Comparison of ENCODE assay signal across 28 cellular contexts in genomic region chr6:126534418-126534817, GRCh38.
"Had no signal": no experiment of that assay in that cellular context is flagged by ENCODE, and none has a peak within 500 bp of the region (broad histone marks: within the 10 kb centered on the region; RNA-seq: fewer than 3 reads in every experiment).

No MANE protein-coding gene starts in this region.

- H3K4me1 Mint-ChIP-seq: immature natural killer cell; naive thymus-derived CD4-positive, alpha-beta T cell; stimulated activated effector memory CD8-positive, alpha-beta T cell treated with anti-CD3 and anti-CD28 coated beads, Interleukin-12 subunit alpha, Interleukin-12 subunit beta, amount 100 ng/mL, for 72 hours had no signal

- H3K36me3 Mint-ChIP-seq: immature natural killer cell; naive thymus-derived CD4-positive, alpha-beta T cell; stimulated activated effector memory CD8-positive, alpha-beta T cell treated with anti-CD3 and anti-CD28 coated beads, Interleukin-12 subunit alpha, Interleukin-12 subunit beta, amount 100 ng/mL, for 72 hours had no signal

- H3K4me3 ChIP-seq: left ventricle myocardium inferior, lung, mucosa of descending colon, pancreas, prostate gland, skin epidermis, spleen, suprapubic skin, thoracic aorta, tibial artery, upper lobe of left lung, vagina had no signal

- FAIRE-seq: islet of Langerhans, kidney, pancreas had no signal

- H3K9me3 Mint-ChIP-seq: nephron progenitor cell; stimulated activated naive CD8-positive, alpha-beta T cell treated with anti-CD3 and anti-CD28 coated beads, Interleukin-15, Interleukin-2, amounts not matched to agents 100 ng/mL and 50 ng/mL, for 24 hours had no signal

- H3K27me3 ChIP-seq: pancreas, spleen, suprapubic skin, tibial artery, upper lobe of left lung, vagina had no signal

- H3K4me3 Mint-ChIP-seq: immature natural killer cell; naive thymus-derived CD4-positive, alpha-beta T cell; nephron progenitor cell; stimulated activated effector memory CD8-positive, alpha-beta T cell treated with anti-CD3 and anti-CD28 coated beads, Interleukin-12 subunit alpha, Interleukin-12 subunit beta, amount 100 ng/mL, for 72 hours; stimulated activated naive CD8-positive, alpha-beta T cell treated with anti-CD3 and anti-CD28 coated beads, Interleukin-15, Interleukin-2, amounts not matched to agents 100 ng/mL and 50 ng/mL, for 24 hours had no signal

- DNase-seq: hypothalamus; immature natural killer cell; kidney; left ventricle myocardium inferior; mesendoderm; midbrain; mucosa of descending colon; naive thymus-derived CD4-positive, alpha-beta T cell; nephron progenitor cell; pancreas; posterior cingulate gyrus; retina; right cardiac atrium; spleen; stimulated activated CD4-positive, alpha-beta T cell treated with anti-CD3 and anti-CD28 coated beads, Interleukin-4, amount 100 ng/mL, for 24 hours; stimulated activated naive CD4-positive, alpha-beta T cell; tibial artery; upper lobe of left lung had no signal

- H3K27me3 Mint-ChIP-seq: naive thymus-derived CD4-positive, alpha-beta T cell; stimulated activated naive CD8-positive, alpha-beta T cell treated with anti-CD3 and anti-CD28 coated beads, Interleukin-15, Interleukin-2, amounts not matched to agents 100 ng/mL and 50 ng/mL, for 24 hours had no signal

- H3K36me3 ChIP-seq: left ventricle myocardium inferior, pancreas, prostate gland, spleen, suprapubic skin, thoracic aorta, tibial artery, upper lobe of left lung, vagina had no signal

- ATAC-seq: mucosa of descending colon; naive thymus-derived CD4-positive, alpha-beta T cell; pancreas; right cardiac atrium; sciatic nerve; stimulated activated effector memory CD8-positive, alpha-beta T cell treated with anti-CD3 and anti-CD28 coated beads, Interleukin-12 subunit alpha, Interleukin-12 subunit beta, amount 100 ng/mL, for 72 hours had no signal

- H3K27ac Mint-ChIP-seq: immature natural killer cell; naive thymus-derived CD4-positive, alpha-beta T cell; nephron progenitor cell; stimulated activated effector memory CD8-positive, alpha-beta T cell treated with anti-CD3 and anti-CD28 coated beads, Interleukin-12 subunit alpha, Interleukin-12 subunit beta, amount 100 ng/mL, for 72 hours; stimulated activated naive CD8-positive, alpha-beta T cell treated with anti-CD3 and anti-CD28 coated beads, Interleukin-15, Interleukin-2, amounts not matched to agents 100 ng/mL and 50 ng/mL, for 24 hours had no signal
